25 cellular contexts compared by ENCODE assay signal in the genomic region with DNA sequence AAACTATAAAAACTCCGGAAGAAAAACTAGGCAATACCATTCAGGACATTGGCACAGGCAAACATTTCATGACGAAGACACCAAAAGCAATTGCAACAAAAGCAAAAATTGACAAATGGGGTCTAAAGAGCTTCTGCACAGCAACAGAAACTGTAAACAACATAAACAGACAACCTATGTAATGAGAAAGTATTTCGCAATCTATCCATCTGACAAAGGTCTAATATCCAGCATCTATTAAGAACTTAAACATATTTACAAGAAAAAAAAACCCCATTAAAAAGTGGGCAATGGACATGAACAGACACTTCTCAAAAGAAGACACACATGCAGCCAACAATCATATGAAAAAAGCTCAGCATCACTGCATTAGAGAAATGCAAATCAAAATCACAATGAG.
DNase-seq lines count a peak whose midpoint lies in the region; ATAC-seq, FAIRE-seq and TF ChIP-seq lines count a peak whose summit lies in the region.
"Had no signal": no experiment of that assay in that cellular context is flagged by ENCODE, and none has a peak within 500 bp of the region (broad histone marks: within the 10 kb centered on the region; RNA-seq: fewer than 3 reads in every experiment).

No MANE protein-coding gene starts in this region.

- H3K4ac ChIP-seq in IMR-90 (ENCODE audit: low read depth, low read length): no peak overlapping the region
- no peak overlapping the region for H3K4ac ChIP-seq in H1 (replicated peaks; ENCODE audit: insufficient read length, low read depth, low read length)

- no peak for TF ChIP-seq RAD21 in IMR-90 (IDR thresholded peaks at IDR 0.05; ENCODE audit: low read length)
- no peak for TF ChIP-seq RAD21 in Ishikawa (IDR thresholded peaks at IDR 0.05; ENCODE audit: low read depth)
- TF ChIP-seq RAD21 in H1 (IDR thresholded peaks at IDR 0.05 in 1 of 2, conservative IDR thresholded peaks at IDR 0.05 in 1 of 2; ENCODE audit: low read depth in 2 of 2, low read length in 2 of 2): no peak

- H3K9ac ChIP-seq in IMR-90 (ENCODE audit: low read depth, low read length): no peak overlapping the region
- H3K9ac ChIP-seq in H1 (replicated peaks in 1 of 4; ENCODE audit: extremely low read depth in 1 of 4, low read depth in 3 of 4, low read length in 3 of 4): no peak overlapping the region
- H3K9ac ChIP-seq: BLaER1 had no signal

- no peak overlapping the region for H2AFZ ChIP-seq in IMR-90 (replicated peaks; ENCODE audit: low read length, poor library complexity)
- no peak overlapping the region for H2AFZ ChIP-seq in H1 (ENCODE audit: low read length)

- H2AK9ac ChIP-seq in IMR-90 (replicated peaks; ENCODE audit: low read depth, low read length, poor library complexity): no peak overlapping the region

- DNase-seq in IMR-90 (no peak), H1 (ENCODE audit: low read depth in 1 of 2, low spot score in 2 of 2) (no peak), mucosa of descending colon (no peak), urothelium cell line (ENCODE audit: low spot score) (no peak)
- DNase-seq: 8988T; ACHN; BE2C; C1 segment of cervical spinal cord; CD4-positive, alpha-beta memory T cell; CD4-positive, CD25-positive, alpha-beta regulatory T cell; CD8-positive, alpha-beta memory T cell; COR-L47; DMS 273 treated with DMSO at 0.1 percent for 48 hours; DMS153; DMS53; DMS79; DND-41; EL; GDM1 had no signal

- no peaks in the 10 kb centered on the region for H3K79me1 ChIP-seq in IMR-90 (ENCODE audit: low read depth in 1 of 2, low read length in 2 of 2)
- no peaks in the 10 kb centered on the region for H3K79me1 ChIP-seq in H1 (ENCODE audit: low read depth, low read length)

- H3K4me1 ChIP-seq in IMR-90 (ENCODE audit: control insufficient read depth, insufficient read depth, low read length) (no peaks in the 10 kb centered on the region), H1 (replicated peaks in 1 of 4; ENCODE audit: control insufficient read depth in 3 of 4, insufficient read depth in 4 of 4, low read length in 3 of 4) (no peaks in the 10 kb centered on the region), mucosa of descending colon (ENCODE audit: low read depth) (no peaks in the 10 kb centered on the region)
- H3K4me1 ChIP-seq: BE2C, BLaER1 had no signal

- H3K9me3 ChIP-seq in IMR-90 (ENCODE audit: control insufficient read depth, insufficient read depth, low read length) (no peaks in the 10 kb centered on the region), H1 (ENCODE audit: insufficient read depth in 2 of 2, low read depth in 1 of 2, low read length in 1 of 2) (no peaks in the 10 kb centered on the region), mucosa of descending colon (no peaks in the 10 kb centered on the region)
- H3K9me3 ChIP-seq: BE2C, BLaER1 had no signal

- H2BK12ac ChIP-seq in H1 (ENCODE audit: low read depth, low read length): no peak overlapping the region

- H3K56ac ChIP-seq in IMR-90 (ENCODE audit: extremely low read depth, insufficient read depth, low read length) (no peak overlapping the region), H1 (replicated peaks; ENCODE audit: insufficient read length, low read depth, low read length) (no peak overlapping the region)

- H3K4me2 ChIP-seq in IMR-90 (ENCODE audit: low read depth, low read length) (no peak overlapping the region), H1 (ENCODE audit: insufficient read depth in 1 of 2, low read depth in 2 of 2, low read length in 2 of 2) (no peak overlapping the region)
- H3K4me2 ChIP-seq: BLaER1 had no signal

- H4K8ac ChIP-seq in IMR-90 (ENCODE audit: low read depth in 2 of 2, low read length in 2 of 2) (no peak overlapping the region), H1 (ENCODE audit: extremely low read depth, insufficient read depth, low read length) (no peak overlapping the region)

- H3K27me3 ChIP-seq in IMR-90 (ENCODE audit: control insufficient read depth, insufficient read depth, low read length) (no peaks in the 10 kb centered on the region), H1 (replicated peaks in 1 of 4; ENCODE audit: control insufficient read depth in 3 of 4, extremely low read depth in 1 of 4, insufficient read depth in 3 of 4, low read length in 3 of 4) (no peaks in the 10 kb centered on the region)
- H3K27me3 ChIP-seq: BE2C, BLaER1 had no signal

- CTCF ChIA-PET in IMR-90 (lab: Yijun Ruan, JAX): no interaction called here
- CTCF ChIA-PET in H1 (lab: Charles Lee; ENCODE audit: partially characterized antibody): interaction anchor here (0.8 kb wide), 1 partner anchor 34 kb away, joined by 3 read pairs; no protein-coding TSS in a partner anchor

- H2BK20ac ChIP-seq in IMR-90 (ENCODE audit: low read depth, low read length): no peak overlapping the region
- no peak overlapping the region for H2BK20ac ChIP-seq in H1 (ENCODE audit: low read length)

- WGBS in IMR-90 (ENCODE audit: extremely low coverage in 2 of 2, insufficient read length in 1 of 2), 2 experiments: no CpG with 5 or more reads among the region's 3 CpGs
- WGBS in H1 (ENCODE audit: extremely low coverage in 1 of 2, insufficient coverage in 1 of 2, insufficient read length in 1 of 2, insufficient replicate concordance in 2 of 2, low coverage in 1 of 2, low lambda C conversion rate in 2 of 2, missing lambda C conversion rate in 1 of 2), 2 experiments: 97% methylated on average over 3 of the region's 3 CpGs; no CpG with 5 or more reads in 1 of the 2 experiments

- no peaks in the 10 kb centered on the region for H3K9me1 ChIP-seq in IMR-90 (ENCODE audit: insufficient read depth, low read length)

- no peak for FAIRE-seq in H1 (lab: Jason Lieb, UNC)
- no peak for FAIRE-seq in urothelium cell line (lab: Jason Lieb, UNC)
- FAIRE-seq: A204.1, GM12878, GM12892, GM18507 had no signal

- ATAC-seq in IMR-90 (ENCODE audit: low read depth) (no peak), mucosa of descending colon (no peak)
- ATAC-seq: GM12878 had no signal

- H3K36me3 ChIP-seq in IMR-90 (ENCODE audit: control insufficient read depth, insufficient read depth, low read length) (no peaks in the 10 kb centered on the region), H1 (ENCODE audit: control insufficient read depth in 2 of 4, insufficient read depth in 4 of 4, low read length in 3 of 4) (no peaks in the 10 kb centered on the region), mucosa of descending colon (ENCODE audit: low read depth) (no peaks in the 10 kb centered on the region)
- H3K36me3 ChIP-seq: BE2C, BLaER1 had no signal

- TF ChIP-seq CTCF in IMR-90 (conservative IDR thresholded peaks at IDR 0.05; ENCODE audit: low read depth, low read length): no peak
- no peak for TF ChIP-seq CTCF in H1 (IDR thresholded peaks at IDR 0.05; ENCODE audit: control extremely low read depth in 1 of 3, insufficient read depth in 1 of 3, low read depth in 1 of 3, low read length in 3 of 3)
- TF ChIP-seq CTCF in mucosa of descending colon (IDR thresholded peaks at IDR 0.05): no peak

- no peak overlapping the region for H3K18ac ChIP-seq in IMR-90 (ENCODE audit: low read depth, low read length)
- no peak overlapping the region for H3K18ac ChIP-seq in H1 (ENCODE audit: extremely low read depth, low read length)

- in situ Hi-C loops in IMR-90 (cut with MboI; ENCODE audit: low sequenced_read_pairs): no loop called here

- dilution Hi-C loops in IMR-90 (cut with HindIII; ENCODE audit: low sequenced_read_pairs, unreplicated experiment): no loop called here

- H3K23ac ChIP-seq in IMR-90 (ENCODE audit: low read depth, low read length) (no peak overlapping the region), H1 (ENCODE audit: insufficient read length) (no peak overlapping the region)

- H3K27ac ChIP-seq in IMR-90 (ENCODE audit: insufficient read depth, low read length): no peak overlapping the region
- no peak overlapping the region for H3K27ac ChIP-seq in H1 (ENCODE audit: low read depth, low read length)
- H3K27ac ChIP-seq: BLaER1 had no signal

- H4K91ac ChIP-seq in IMR-90 (ENCODE audit: insufficient read depth, low read depth, low read length) (no peak overlapping the region), H1 (replicated peaks; ENCODE audit: insufficient read length, low read length) (no peak overlapping the region)

- H4K5ac ChIP-seq in IMR-90 (ENCODE audit: low read depth, low read length) (no peak overlapping the region), H1 (ENCODE audit: insufficient read length, low read depth, low read length) (no peak overlapping the region)

- H3K4me3 ChIP-seq in IMR-90 (ENCODE audit: insufficient read depth, low read depth, low read length) (no peak overlapping the region), H1 (ENCODE audit: extremely low read depth in 1 of 4, insufficient read depth in 2 of 4, low read depth in 3 of 4, low read length in 4 of 4) (no peak overlapping the region), mucosa of descending colon (no peak overlapping the region)
- H3K4me3 ChIP-seq: BLaER1, GM12878 had no signal

- H2AK5ac ChIP-seq in IMR-90 (ENCODE audit: low read depth, low read length) (no peak overlapping the region), H1 (ENCODE audit: low read depth, low read length) (no peak overlapping the region)

- no peak for TF ChIP-seq EP300 in Ishikawa (IDR thresholded peaks at IDR 0.05; ENCODE audit: borderline replicate concordance)
- TF ChIP-seq EP300 in H1 (IDR thresholded peaks at IDR 0.05; ENCODE audit: borderline replicate concordance in 1 of 2, low read depth in 2 of 2, low read length in 2 of 2): no peak

- POLR2A ChIA-PET in IMR-90 (lab: Charles Lee; ENCODE audit: unreplicated experiment): no interaction called here
- POLR2A ChIA-PET in H1 (lab: Charles Lee; ENCODE audit: partially characterized antibody): no interaction called here

- H2BK5ac ChIP-seq in IMR-90 (ENCODE audit: low read depth, low read length, poor library complexity, severe bottlenecking) (no peak overlapping the region), H1 (ENCODE audit: low read depth, low read length) (no peak overlapping the region)

- no peak overlapping the region for H2BK15ac ChIP-seq in IMR-90 (ENCODE audit: low read depth, low read length)
- no peak overlapping the region for H2BK15ac ChIP-seq in H1 (ENCODE audit: low read length)

- H4K20me1 ChIP-seq in IMR-90 (ENCODE audit: insufficient read depth, low read length): no peaks in the 10 kb centered on the region
- no peaks in the 10 kb centered on the region for H4K20me1 ChIP-seq in H1 (replicated peaks in 1 of 2; ENCODE audit: control insufficient read depth in 1 of 2, insufficient read depth in 2 of 2, low read length in 2 of 2)
- H4K20me1 ChIP-seq: BLaER1 had no signal

- H2BK120ac ChIP-seq in IMR-90 (ENCODE audit: low read depth, low read length) (no peak overlapping the region), H1 (replicated peaks; ENCODE audit: low read depth, low read length) (no peak overlapping the region)

- BruUV-seq in IMR-90 (replicated peaks; lab: Mats Ljungman, UMichigan): no TSS peak

- no peak for TF ChIP-seq POLR2A in IMR-90 (IDR thresholded peaks at IDR 0.05; ENCODE audit: low read depth, low read length)
- no peak for TF ChIP-seq POLR2A in H1 (IDR thresholded peaks at IDR 0.05; ENCODE audit: control extremely low read depth in 1 of 2, low read depth in 2 of 2, low read length in 2 of 2)

- intact Hi-C loops in IMR-90 (cut with micrococcal nuclease): no loop called here
- intact Hi-C loops in mucosa of descending colon (cut with DNase I, micrococcal nuclease): no loop called here

- H3K14ac ChIP-seq in IMR-90 (replicated peaks; ENCODE audit: low read depth, low read length): no peak overlapping the region
- H3K14ac ChIP-seq in H1 (ENCODE audit: insufficient read length): no peak overlapping the region

- no peaks in the 10 kb centered on the region for H3K79me2 ChIP-seq in H1 (ENCODE audit: control insufficient read depth in 1 of 2, insufficient read depth in 2 of 2, low read length in 2 of 2)

- H3K23me2 ChIP-seq in H1 (ENCODE audit: low read depth, low read length): no peaks in the 10 kb centered on the region
